In genomic region chr18:21167641-21168372, GRCh38 we compare ENCODE assay signal across 10 cellular contexts. TPM values are rescaled to one million over a fixed set of nuclear protein-coding genes. Genes with fewer than 3 reads are reported as not detected.
DNase-seq lines count a peak whose midpoint lies in the region; TF ChIP-seq lines count a peak whose summit lies in the region.
"Had no signal": no experiment of that assay in that cellular context is flagged by ENCODE, and none has a peak within 500 bp of the region (broad histone marks: within the 10 kb centered on the region; RNA-seq: fewer than 3 reads in every experiment).

No MANE protein-coding gene starts in this region.

- no peaks in the 10 kb centered on the region for H3K27me3 ChIP-seq in parathyroid adenoma (ENCODE audit: control insufficient read depth, insufficient read depth, low read length)
- H3K27me3 ChIP-seq: ascending aorta had no signal

- H3K9me3 ChIP-seq in parathyroid adenoma (ENCODE audit: control insufficient read depth, low read length), result no peaks in the 10 kb centered on the region
- H3K9me3 ChIP-seq: ascending aorta had no signal

- CTCF ChIA-PET in RWPE1 (lab: Yijun Ruan, JAX), result interaction anchor here (0.6 kb wide), 2 partner anchors 271 to 1575 kb away, joined by 4 read pairs; no protein-coding TSS in a partner anchor

- H3K4me3 ChIP-seq in choroid plexus epithelial cell (ENCODE audit: low read depth, low read length), result no peak overlapping the region
- H3K4me3 ChIP-seq in parathyroid adenoma (ENCODE audit: low read depth, low read length), result no peak overlapping the region
- H3K4me3 ChIP-seq: ascending aorta had no signal

- H3K27ac ChIP-seq in parathyroid adenoma, result no peak overlapping the region
- no peak overlapping the region for H3K27ac ChIP-seq in RWPE1
- H3K27ac ChIP-seq: ascending aorta had no signal

- DNase-seq in HT-29 (ENCODE audit: low spot score) (peak; percentile 93), NCI-H345 treated with DMSO at 0.1 percent for 48 hours (lab: John Stamatoyannopoulos, UW; ENCODE audit: unreplicated experiment) (peak; percentile 97), choroid plexus epithelial cell (ENCODE audit: low read depth) (peak; percentile 8), RWPE1 (ENCODE audit: low spot score) (no peak)
- DNase-seq in activated CD4-positive, CD25-positive, alpha-beta regulatory T cell treated with anti-CD3 and anti-CD28 coated beads, Interleukin-2, amount 50 U/mL, for 72 hours, result no peak
- DNase-seq in activated T-cell treated with anti-CD3 and anti-CD28 coated beads, Interleukin-2, amount 50 U/mL, for 1 hour, result no peak
- DNase-seq in activated CD4-positive, alpha-beta T cell treated with anti-CD3 and anti-CD28 coated beads for 1 hour, result no peak
- DNase-seq: activated CD4-positive, alpha-beta T cell treated with anti-CD3 and anti-CD28 coated beads, Interleukin-2, amount 10 ng/mL, durations not matched to agents 24 days and 14 days had no signal

- H2AFZ ChIP-seq in parathyroid adenoma, result peak overlapping the region; percentile 17

- no peak overlapping the region for H3K4me2 ChIP-seq in parathyroid adenoma (ENCODE audit: low read length)

- no peak overlapping the region for H3K9ac ChIP-seq in parathyroid adenoma

- no peaks in the 10 kb centered on the region for H3K79me2 ChIP-seq in parathyroid adenoma

- POLR2A ChIA-PET in RWPE1 (lab: Yijun Ruan, JAX; ENCODE audit: low non-redundant PET), result no interaction called here

- TF ChIP-seq CTCF in choroid plexus epithelial cell (conservative IDR thresholded peaks at IDR 0.05; ENCODE audit: low read depth, low read length) (no peak), parathyroid adenoma (IDR thresholded peaks at IDR 0.05) (no peak), RWPE1 (conservative IDR thresholded peaks at IDR 0.05; ENCODE audit: low read depth) (no peak)

- no peaks in the 10 kb centered on the region for H3K4me1 ChIP-seq in parathyroid adenoma
- H3K4me1 ChIP-seq: ascending aorta had no signal

- no peaks in the 10 kb centered on the region for H3K36me3 ChIP-seq in parathyroid adenoma (ENCODE audit: control insufficient read depth, insufficient read depth, low read length)
- H3K36me3 ChIP-seq: ascending aorta had no signal

RNA-seq across cellular contexts. Expression of gene ROCK1, which starts 56.2 kb away (rescaled TPM):
- total RNA-seq in HT-29 (2014; rRNA removed; shearing (Covaris generic)), result 7.1 and 10.4 TPM in 2 replicates

Comparison
In these comparisons a context has a peak if more than half of its experiments do, and no peak if none do; other contexts are left out.
1. DNase-seq: peak in HT-29 (single experiment), NCI-H345 treated with DMSO at 0.1 percent for 48 hours (single experiment) and choroid plexus epithelial cell (single experiment); none in RWPE1 (single experiment), activated CD4-positive, CD25-positive, alpha-beta regulatory T cell treated with anti-CD3 and anti-CD28 coated beads, Interleukin-2, amount 50 U/mL, for 72 hours (single experiment), activated T-cell treated with anti-CD3 and anti-CD28 coated beads, Interleukin-2, amount 50 U/mL, for 1 hour (single experiment) and activated CD4-positive, alpha-beta T cell treated with anti-CD3 and anti-CD28 coated beads for 1 hour (single experiment).